Comparison of ENCODE assay signal across 9 cellular contexts in genomic region chr16:69709456-69710084, GRCh38. TPM values are rescaled to one million over a fixed set of nuclear protein-coding genes. Genes with fewer than 3 reads are reported as not detected.
A peak's percentile ranks its signal among the peaks of the same experiment; 100 is the strongest.
DNase-seq lines count a peak whose midpoint lies in the region; ATAC-seq and TF ChIP-seq lines count a peak whose summit lies in the region.
"Had no signal": no experiment of that assay in that cellular context is flagged by ENCODE, and none has a peak within 500 bp of the region (broad histone marks: within the 10 kb centered on the region; RNA-seq: fewer than 3 reads in every experiment).

No MANE protein-coding gene starts in this region.

- peaks cover 0 to 6% (median 0%) of the 10 kb centered on the region in 7 donors for H3K4me1 Mint-ChIP-seq in naive thymus-derived CD4-positive, alpha-beta T cell
- peaks cover 3% of the 10 kb centered on the region for H3K4me1 Mint-ChIP-seq in activated CD4-positive, alpha-beta memory T cell treated with anti-CD3 and anti-CD28 coated beads, Interleukin-2, amount 10 ng/mL, durations not matched to agents 7 days and 5 days

- TF ChIP-seq POLR2A in NB4 (IDR thresholded peaks at IDR 0.05; ENCODE audit: extremely low read depth, insufficient read length), result no peak

- no peak overlapping the region for H3K27ac ChIP-seq in naive thymus-derived CD4-positive, alpha-beta T cell (ENCODE audit: low read depth, low read length)

- H3K4me1 ChIP-seq in naive thymus-derived CD4-positive, alpha-beta T cell (ENCODE audit: control insufficient read depth in 2 of 2, insufficient read depth in 2 of 2, low read length in 2 of 2), result no peaks in the 10 kb centered on the region

- CTCF ChIA-PET in naive thymus-derived CD4-positive, alpha-beta T cell (lab: Charles Lee), result interaction anchor here (0.5 to 4.2 kb wide), 11 partner anchors 15 to 310 kb away, joined by 3 to 43 read pairs (median 3); partner anchors contain the start of genes NOB1 and NQO1
- CTCF ChIA-PET in activated CD4-positive, alpha-beta memory T cell treated with anti-CD3 and anti-CD28 coated beads, Interleukin-2, amount 10 ng/mL, durations not matched to agents 7 days and 5 days (lab: Charles Lee), result interaction anchor here (0.7 to 6.8 kb wide), 19 partner anchors 8 to 313 kb away, joined by 3 to 70 read pairs (median 4); partner anchors contain the start of genes NOB1 and NQO1

- intact Hi-C loops in naive thymus-derived CD4-positive, alpha-beta T cell (cut with micrococcal nuclease), result loop anchor here (1.0 to 5.0 kb wide), 6 partner anchors 17 to 312 kb away; partner anchors contain the start of genes NQO1 (in 2 of the 2), NOB1 (in 1 of the 2) and WWP2 (in 1 of the 2)

- H3K9me3 Mint-ChIP-seq in naive thymus-derived CD4-positive, alpha-beta T cell, result peaks cover 0 to 3% (median 0%) of the 10 kb centered on the region in 11 donors
- no peaks in the 10 kb centered on the region for H3K9me3 Mint-ChIP-seq in activated CD4-positive, alpha-beta memory T cell treated with anti-CD3 and anti-CD28 coated beads, Interleukin-2, amount 10 ng/mL, durations not matched to agents 7 days and 5 days
- H3K9me3 Mint-ChIP-seq: stimulated activated naive CD8-positive, alpha-beta T cell treated with anti-CD3 and anti-CD28 coated beads, Interleukin-15, Interleukin-2, amounts not matched to agents 100 ng/mL and 50 ng/mL, for 24 hours had no signal

- POLR2A ChIA-PET in naive thymus-derived CD4-positive, alpha-beta T cell (lab: Charles Lee), result interaction anchor here (1.0 to 3.7 kb wide), 2 partner anchors 44 to 76 kb away, joined by 4 to 23 read pairs; partner anchors contain the start of gene NOB1
- POLR2A ChIA-PET in activated CD4-positive, alpha-beta memory T cell treated with anti-CD3 and anti-CD28 coated beads, Interleukin-2, amount 10 ng/mL, durations not matched to agents 7 days and 5 days (lab: Charles Lee), result interaction anchor here (2.6 kb wide), 1 partner anchor 45 kb away, joined by 12 read pairs; the partner anchor contains the start of gene NOB1

- no peak overlapping the region for H3K4me3 Mint-ChIP-seq in naive thymus-derived CD4-positive, alpha-beta T cell
- H3K4me3 Mint-ChIP-seq in activated CD4-positive, alpha-beta memory T cell treated with anti-CD3 and anti-CD28 coated beads, Interleukin-2, amount 10 ng/mL, durations not matched to agents 7 days and 5 days, result no peak overlapping the region
- H3K4me3 Mint-ChIP-seq: stimulated activated naive CD8-positive, alpha-beta T cell treated with anti-CD3 and anti-CD28 coated beads, Interleukin-15, Interleukin-2, amounts not matched to agents 100 ng/mL and 50 ng/mL, for 24 hours had no signal

- H3K4me3 ChIP-seq in NB4 (ENCODE audit: low read depth, low read length), result no peak overlapping the region
- H3K4me3 ChIP-seq in naive thymus-derived CD4-positive, alpha-beta T cell (ENCODE audit: low read length), result no peak overlapping the region

- no peaks in the 10 kb centered on the region for H3K27me3 ChIP-seq in naive thymus-derived CD4-positive, alpha-beta T cell (ENCODE audit: control insufficient read depth in 2 of 2, insufficient read depth in 2 of 2, low read length in 2 of 2)

- ATAC-seq in SK-N-SH treated with all-trans-retinoic acid at 6 μM for 48 hours, result peak; percentile 72
- peak; percentile 37 for ATAC-seq in esophagus mucosa
- ATAC-seq in naive thymus-derived CD4-positive, alpha-beta T cell, result peak; percentile 78
- no peak for ATAC-seq in HG02870 (IDR thresholded peaks at IDR 0.05; ENCODE audit: unreplicated experiment)

- DNase-seq in NCI-H524 (lab: John Stamatoyannopoulos, UW), result peak; percentile 39 to 75
- DNase-seq in NCI-H524 treated with DMSO at 0.1 percent for 48 hours (lab: John Stamatoyannopoulos, UW), result no peak
- DNase-seq in NB4 (ENCODE audit: low read depth), result peak; percentile 76
- DNase-seq in naive thymus-derived CD4-positive, alpha-beta T cell, result peak in 7 of 9 donors; percentile 35 to 67 (median 59)
- no peak for DNase-seq in activated CD4-positive, alpha-beta memory T cell treated with anti-CD3 and anti-CD28 coated beads, Interleukin-2, amount 10 ng/mL, durations not matched to agents 7 days and 5 days

- H3K36me3 Mint-ChIP-seq in naive thymus-derived CD4-positive, alpha-beta T cell, result peaks cover 0 to 8% (median 0%) of the 10 kb centered on the region in 5 donors
- peaks cover 22% of the 10 kb centered on the region for H3K36me3 Mint-ChIP-seq in activated CD4-positive, alpha-beta memory T cell treated with anti-CD3 and anti-CD28 coated beads, Interleukin-2, amount 10 ng/mL, durations not matched to agents 7 days and 5 days (ENCODE audit: low read depth)

- peak; percentile 51 for TF ChIP-seq CTCF in NB4 (IDR thresholded peaks at IDR 0.05; ENCODE audit: low read depth, low read length)

- no peaks in the 10 kb centered on the region for H3K9me3 ChIP-seq in naive thymus-derived CD4-positive, alpha-beta T cell (ENCODE audit: control insufficient read depth in 2 of 3, low read length in 3 of 3)

- H3K27me3 Mint-ChIP-seq in naive thymus-derived CD4-positive, alpha-beta T cell, result no peaks in the 10 kb centered on the region
- H3K27me3 Mint-ChIP-seq in activated CD4-positive, alpha-beta memory T cell treated with anti-CD3 and anti-CD28 coated beads, Interleukin-2, amount 10 ng/mL, durations not matched to agents 7 days and 5 days, result no peaks in the 10 kb centered on the region
- H3K27me3 Mint-ChIP-seq: stimulated activated naive CD8-positive, alpha-beta T cell treated with anti-CD3 and anti-CD28 coated beads, Interleukin-15, Interleukin-2, amounts not matched to agents 100 ng/mL and 50 ng/mL, for 24 hours had no signal

- H3K27ac Mint-ChIP-seq in naive thymus-derived CD4-positive, alpha-beta T cell, result peak overlapping the region in 6 of 9 donors; percentile 16 to 61 (median 56)
- no peak overlapping the region for H3K27ac Mint-ChIP-seq in activated CD4-positive, alpha-beta memory T cell treated with anti-CD3 and anti-CD28 coated beads, Interleukin-2, amount 10 ng/mL, durations not matched to agents 7 days and 5 days
- H3K27ac Mint-ChIP-seq: stimulated activated naive CD8-positive, alpha-beta T cell treated with anti-CD3 and anti-CD28 coated beads, Interleukin-15, Interleukin-2, amounts not matched to agents 100 ng/mL and 50 ng/mL, for 24 hours had no signal

- H3K36me3 ChIP-seq in naive thymus-derived CD4-positive, alpha-beta T cell (ENCODE audit: control insufficient read depth in 2 of 3, insufficient read depth in 3 of 3, low read length in 3 of 3), result no peaks in the 10 kb centered on the region

TF ChIP-seq in SK-N-SH treated with all-trans-retinoic acid at 6 μM for 48 hours, 23 proteins besides CTCF, POLR2A, EP300 and RAD21:
- TF ChIP-seq SNAI2 (CRISPR knock-in tag; IDR thresholded peaks at IDR 0.05) (no peak), TCF4 (CRISPR knock-in tag; IDR thresholded peaks at IDR 0.05; ENCODE audit: borderline replicate concordance) (no peak), ISL1 (CRISPR knock-in tag; IDR thresholded peaks at IDR 0.05) (no peak), BACH2 (CRISPR knock-in tag; IDR thresholded peaks at IDR 0.05; ENCODE audit: borderline replicate concordance) (no peak), PPARA (CRISPR knock-in tag; IDR thresholded peaks at IDR 0.05; ENCODE audit: borderline replicate concordance) (no peak), ZC3H10 (CRISPR knock-in tag; IDR thresholded peaks at IDR 0.05) (no peak), GLIS3 (CRISPR knock-in tag; IDR thresholded peaks at IDR 0.05) (no peak)

RNA-seq across cellular contexts. Expression of gene NQO1, which starts 16.8 kb away (rescaled TPM):
- total RNA-seq in esophagus mucosa, result 84.6 TPM
- total RNA-seq in naive thymus-derived CD4-positive, alpha-beta T cell, result 10 to 100 TPM in 1 of 5 experiments, 1 to 10 TPM in 4; 1.7 to 27.3 (median 3.2) TPM
- 1 to 10 TPM; 2.2 to 5.3 TPM for polyA plus RNA-seq in naive thymus-derived CD4-positive, alpha-beta T cell
- 10 to 100 TPM; 31.2 to 35.6 TPM for total RNA-seq in activated CD4-positive, alpha-beta memory T cell treated with anti-CD3 and anti-CD28 coated beads, Interleukin-2, amount 10 ng/mL, durations not matched to agents 7 days and 5 days

RNA-seq across cellular contexts. Expression of gene NOB1, which starts 45.2 kb away (rescaled TPM):
- 59.9 TPM for total RNA-seq in esophagus mucosa
- total RNA-seq in naive thymus-derived CD4-positive, alpha-beta T cell, result 10 to 100 TPM; 24.1 to 72.8 (median 45.0) TPM
- polyA plus RNA-seq in naive thymus-derived CD4-positive, alpha-beta T cell, result 10 to 100 TPM; 46.5 to 70.4 TPM
- total RNA-seq in activated CD4-positive, alpha-beta memory T cell treated with anti-CD3 and anti-CD28 coated beads, Interleukin-2, amount 10 ng/mL, durations not matched to agents 7 days and 5 days, result 10 to 100 TPM; 60.6 to 62.5 TPM

RNA-seq across cellular contexts. Expression of gene WWP2, which starts 52.6 kb away (rescaled TPM):
- 31.6 TPM for total RNA-seq in esophagus mucosa
- 10 to 100 TPM; 58.4 to 81.3 (median 72.1) TPM for total RNA-seq in naive thymus-derived CD4-positive, alpha-beta T cell
- 10 to 100 TPM; 29.2 to 51.4 TPM for polyA plus RNA-seq in naive thymus-derived CD4-positive, alpha-beta T cell
- 10 to 100 TPM; 59.4 to 61.6 TPM for total RNA-seq in activated CD4-positive, alpha-beta memory T cell treated with anti-CD3 and anti-CD28 coated beads, Interleukin-2, amount 10 ng/mL, durations not matched to agents 7 days and 5 days

Comparison
In these comparisons a context has a peak if more than half of its experiments do, and no peak if none do; other contexts are left out.
1. DNase-seq: peak in NCI-H524 (2 of 2), NB4 (single experiment) and naive thymus-derived CD4-positive, alpha-beta T cell (7 of 9); none in NCI-H524 treated with DMSO at 0.1 percent for 48 hours (single experiment) and activated CD4-positive, alpha-beta memory T cell treated with anti-CD3 and anti-CD28 coated beads, Interleukin-2, amount 10 ng/mL, durations not matched to agents 7 days and 5 days (single experiment).